14 cellular contexts compared by ENCODE assay signal in the genomic region with DNA sequence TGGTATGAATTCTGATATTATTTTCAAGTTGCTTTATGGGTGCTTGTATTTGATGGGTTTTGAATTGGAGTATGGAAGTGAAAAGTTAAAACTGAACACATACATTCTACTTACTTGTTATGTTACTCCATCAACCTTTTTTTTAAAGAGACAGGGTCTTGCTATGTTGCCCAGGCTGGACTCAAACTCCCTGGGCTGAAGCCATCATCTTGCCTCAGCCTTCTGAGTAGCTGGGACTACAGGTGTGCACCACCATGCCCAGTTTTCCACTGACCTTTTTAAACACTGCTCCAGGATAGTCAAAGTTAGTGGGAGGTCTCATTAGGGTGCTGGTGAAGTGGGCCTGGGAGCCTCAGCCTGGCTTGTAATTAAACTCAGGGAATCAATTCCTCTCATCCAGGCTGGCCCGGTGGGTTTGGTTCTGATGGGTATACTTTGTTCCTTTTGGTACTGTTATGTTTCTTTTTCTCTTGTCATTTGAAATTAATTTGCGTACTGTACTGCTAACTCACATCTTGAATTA.
DNase-seq lines count a peak whose midpoint lies in the region; ATAC-seq and TF ChIP-seq lines count a peak whose summit lies in the region.
"Had no signal": no experiment of that assay in that cellular context is flagged by ENCODE, and none has a peak within 500 bp of the region (broad histone marks: within the 10 kb centered on the region; RNA-seq: fewer than 3 reads in every experiment).

No MANE protein-coding gene starts in this region.

- H3K4me1 ChIP-seq in cardiac muscle cell (ENCODE audit: low read depth) (peaks cover 61% of the 10 kb centered on the region), heart right ventricle (peaks cover 3 to 91% (median 78%) of the 10 kb centered on the region in 9 donors), lower lobe of right lung (peaks cover 78% of the 10 kb centered on the region), thymus (ENCODE audit: control insufficient read depth, insufficient read depth, low read length) (peaks cover 41% of the 10 kb centered on the region)

- H3K27me3 ChIP-seq in cardiac muscle cell = no peaks in the 10 kb centered on the region
- no peaks in the 10 kb centered on the region for H3K27me3 ChIP-seq in heart right ventricle
- H3K27me3 ChIP-seq in lower lobe of right lung (ENCODE audit: low read depth) = no peaks in the 10 kb centered on the region
- no peaks in the 10 kb centered on the region for H3K27me3 ChIP-seq in thymus (ENCODE audit: control insufficient read depth, insufficient read depth)
- H3K27me3 ChIP-seq: body of pancreas had no signal

- H3K36me3 ChIP-seq in cardiac muscle cell (no peaks in the 10 kb centered on the region), heart right ventricle (peaks cover 0 to 7% (median 0%) of the 10 kb centered on the region in 9 donors), lower lobe of right lung (no peaks in the 10 kb centered on the region), thymus (ENCODE audit: control insufficient read depth, insufficient read depth) (no peaks in the 10 kb centered on the region)

- TF ChIP-seq CTCF in cardiac muscle cell (IDR thresholded peaks at IDR 0.05; ENCODE audit: low read depth, low read length) (no peak), heart right ventricle (IDR thresholded peaks at IDR 0.05) (no peak), lower lobe of right lung (IDR thresholded peaks at IDR 0.05) (no peak)

- peak overlapping the region in 1 of 3 donors; percentile 78 for H3K4me3 Mint-ChIP-seq in T-cell

- H3K4me1 Mint-ChIP-seq in T-cell = peaks cover 90 to 94% (median 90%) of the 10 kb centered on the region in 3 donors

- DNase-seq in cardiac muscle cell (ENCODE audit: low read depth in 1 of 2, low spot score in 1 of 2) = no peak
- no peak for DNase-seq in heart right ventricle
- DNase-seq in T-cell = no peak
- no peak for DNase-seq in lower lobe of right lung
- DNase-seq in SW480 (ENCODE audit: low spot score) = no peak
- DNase-seq in left cardiac atrium = no peak
- DNase-seq: activated CD4-positive, alpha-beta T cell treated with anti-CD3 and anti-CD28 coated beads for 4 hours; DMS153; NCI-H187 treated with DMSO at 0.1 percent for 48 hours; NCI-H748 treated with DMSO at 0.1 percent for 48 hours had no signal

- peaks cover 0 to 2% of the 10 kb centered on the region in 2 donors for H3K27me3 Mint-ChIP-seq in T-cell

- no peaks in the 10 kb centered on the region for H3K9me3 Mint-ChIP-seq in T-cell

- H3K4me3 ChIP-seq in cardiac muscle cell (no peak overlapping the region), heart right ventricle (no peak overlapping the region), lower lobe of right lung (no peak overlapping the region), thymus (ENCODE audit: low read length) (no peak overlapping the region)
- H3K4me3 ChIP-seq: body of pancreas had no signal

- CTCF ChIA-PET in T-cell (lab: Charles Lee) = interaction anchor here (0.6 to 2.0 kb wide), 3 partner anchors 17 to 28 kb away, joined by 3 to 8 read pairs (median 6); no protein-coding TSS in a partner anchor

- H3K27ac ChIP-seq in cardiac muscle cell (peak overlapping the region; percentile 60), heart right ventricle (peak overlapping the region in 3 of 10 donors; percentile 17 to 67 (median 18)), lower lobe of right lung (peak overlapping the region; percentile 54), thymus (ENCODE audit: low read depth) (peak overlapping the region; percentile 56)

- no peaks in the 10 kb centered on the region for H3K36me3 Mint-ChIP-seq in T-cell

- no peak for ATAC-seq in heart right ventricle
- no peak for ATAC-seq in T-cell (replicated peaks in 1 of 4)
- ATAC-seq in lower lobe of right lung = no peak
- ATAC-seq in GM19328 (IDR thresholded peaks at IDR 0.05; ENCODE audit: unreplicated experiment) = no peak
- no peak for ATAC-seq in left cardiac atrium
- ATAC-seq: body of pancreas, HCT116 had no signal

- POLR2A ChIA-PET in T-cell (lab: Charles Lee) = interaction anchor here in 1 of 2 donors (0.6 kb wide), 2 partner anchors 466 to 729 kb away, joined by 3 to 15 read pairs; no protein-coding TSS in a partner anchor

- WGBS in heart right ventricle, 2 donors = 93 to 95% methylated on average over 2 of the region's 2 CpGs
- 98% methylated on average over 2 of the region's 2 CpGs for WGBS in thymus

- H3K9me3 ChIP-seq in cardiac muscle cell (ENCODE audit: low read depth) = no peaks in the 10 kb centered on the region
- H3K9me3 ChIP-seq in heart right ventricle = no peaks in the 10 kb centered on the region
- H3K9me3 ChIP-seq in lower lobe of right lung = no peaks in the 10 kb centered on the region
- no peaks in the 10 kb centered on the region for H3K9me3 ChIP-seq in thymus (ENCODE audit: control insufficient read depth)
- H3K9me3 ChIP-seq: body of pancreas had no signal

- intact Hi-C loops in heart right ventricle (cut with DNase I) (no loop called here), lower lobe of right lung (cut with DNase I) (no loop called here), left cardiac atrium (cut with DNase I) (loop anchor here in 1 of 2 donors (5.0 kb wide), 1 partner anchor 64 kb away; no protein-coding TSS in a partner anchor)

- H3K27ac Mint-ChIP-seq in T-cell = peak overlapping the region; percentile 88 to 93
